ENCODE assay signal across 1 cellular context in the genomic region with DNA sequence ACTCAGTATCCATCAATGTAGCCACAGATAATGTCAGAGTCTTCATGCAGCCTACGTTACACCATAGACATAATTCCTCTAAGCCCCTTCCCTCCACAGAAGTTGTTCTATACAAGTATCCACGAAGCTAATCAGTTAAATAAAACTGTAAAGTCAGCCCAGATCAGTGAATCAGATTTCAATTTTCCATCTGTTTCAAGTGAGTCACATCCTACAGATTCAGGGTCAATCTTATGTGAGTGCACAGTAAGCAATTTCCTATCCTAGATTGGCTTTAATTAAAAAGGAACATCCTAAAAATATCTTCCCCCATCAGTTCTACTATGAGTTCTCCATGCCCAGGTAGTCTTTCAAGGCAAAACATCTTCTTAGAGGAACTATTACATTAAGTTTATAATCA.
TF ChIP-seq lines count a peak whose summit lies in the region.

No MANE protein-coding gene starts in this region.

TF ChIP-seq in SK-N-SH, 30 proteins besides CTCF, POLR2A, EP300 and RAD21 (continued from another document):
- TF ChIP-seq GATA2 (CRISPR knock-in tag; IDR thresholded peaks at IDR 0.05) (no peak), POLR2AphosphoS5 (IDR thresholded peaks at IDR 0.05; ENCODE audit: low read depth, low read length) (no peak), PBX3 (IDR thresholded peaks at IDR 0.05) (peak; percentile 11; the same call in 1 of the 2 replicates), USF1 (IDR thresholded peaks at IDR 0.05; ENCODE audit: borderline replicate concordance, low read depth) (no peak)
- TF ChIP-seq, protein P1, sequence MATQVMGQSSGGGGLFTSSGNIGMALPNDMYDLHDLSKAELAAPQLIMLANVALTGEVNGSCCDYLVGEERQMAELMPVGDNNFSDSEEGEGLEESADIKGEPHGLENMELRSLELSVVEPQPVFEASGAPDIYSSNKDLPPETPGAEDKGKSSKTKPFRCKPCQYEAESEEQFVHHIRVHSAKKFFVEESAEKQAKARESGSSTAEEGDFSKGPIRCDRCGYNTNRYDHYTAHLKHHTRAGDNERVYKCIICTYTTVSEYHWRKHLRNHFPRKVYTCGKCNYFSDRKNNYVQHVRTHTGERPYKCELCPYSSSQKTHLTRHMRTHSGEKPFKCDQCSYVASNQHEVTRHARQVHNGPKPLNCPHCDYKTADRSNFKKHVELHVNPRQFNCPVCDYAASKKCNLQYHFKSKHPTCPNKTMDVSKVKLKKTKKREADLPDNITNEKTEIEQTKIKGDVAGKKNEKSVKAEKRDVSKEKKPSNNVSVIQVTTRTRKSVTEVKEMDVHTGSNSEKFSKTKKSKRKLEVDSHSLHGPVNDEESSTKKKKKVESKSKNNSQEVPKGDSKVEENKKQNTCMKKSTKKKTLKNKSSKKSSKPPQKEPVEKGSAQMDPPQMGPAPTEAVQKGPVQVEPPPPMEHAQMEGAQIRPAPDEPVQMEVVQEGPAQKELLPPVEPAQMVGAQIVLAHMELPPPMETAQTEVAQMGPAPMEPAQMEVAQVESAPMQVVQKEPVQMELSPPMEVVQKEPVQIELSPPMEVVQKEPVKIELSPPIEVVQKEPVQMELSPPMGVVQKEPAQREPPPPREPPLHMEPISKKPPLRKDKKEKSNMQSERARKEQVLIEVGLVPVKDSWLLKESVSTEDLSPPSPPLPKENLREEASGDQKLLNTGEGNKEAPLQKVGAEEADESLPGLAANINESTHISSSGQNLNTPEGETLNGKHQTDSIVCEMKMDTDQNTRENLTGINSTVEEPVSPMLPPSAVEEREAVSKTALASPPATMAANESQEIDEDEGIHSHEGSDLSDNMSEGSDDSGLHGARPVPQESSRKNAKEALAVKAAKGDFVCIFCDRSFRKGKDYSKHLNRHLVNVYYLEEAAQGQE (IDR thresholded peaks at IDR 0.05; ENCODE audit: low read depth, low read length): no peak
